ENCODE assay signal across 8 cellular contexts in genomic region chr17:164536-165235, GRCh38. TPM values are rescaled to one million over a fixed set of nuclear protein-coding genes. Genes with fewer than 3 reads are reported as not detected.
DNase-seq lines count a peak whose midpoint lies in the region; ATAC-seq and FAIRE-seq lines count a peak whose summit lies in the region.

No MANE protein-coding gene starts in this region.

- ATAC-seq in GM21526 (IDR thresholded peaks at IDR 0.05; ENCODE audit: low FRiP score, unreplicated experiment) (no peak), HG02970 (IDR thresholded peaks at IDR 0.05; ENCODE audit: low FRiP score, unreplicated experiment) (no peak)

- no peaks in the 10 kb centered on the region for H3K27me3 ChIP-seq in small intestine (ENCODE audit: control insufficient read depth in 2 of 2, insufficient read depth in 2 of 2, low read length in 2 of 2)

- H3K9me3 ChIP-seq in small intestine (ENCODE audit: control insufficient read depth, low read depth): no peaks in the 10 kb centered on the region

- no peaks in the 10 kb centered on the region for H3K4me1 ChIP-seq in small intestine (ENCODE audit: control insufficient read depth in 2 of 2, insufficient read depth in 1 of 2, low read depth in 1 of 2, low read length in 1 of 2)

- H3K36me3 ChIP-seq in small intestine (ENCODE audit: control insufficient read depth in 2 of 2, insufficient read depth in 2 of 2, low read length in 2 of 2): no peaks in the 10 kb centered on the region

- FAIRE-seq in small intestine (lab: Jason Lieb, UNC): no peak

- 67 to 72% (median 71%) methylated on average over 14 of the region's 14 CpGs for WGBS in small intestine, 3 donors

- no peak overlapping the region for H3K4me3 ChIP-seq in small intestine (ENCODE audit: low read depth in 1 of 2, low read length in 2 of 2)

- H3K27ac ChIP-seq in small intestine (ENCODE audit: low read depth in 1 of 2, low read length in 1 of 2): no peak overlapping the region

- DNase-seq in NCI-H2171 treated with DMSO at 0.1 percent for 48 hours (lab: John Stamatoyannopoulos, UW) (peak; percentile 18), NCI-H2171 (lab: John Stamatoyannopoulos, UW) (no peak), KG1 (lab: John Stamatoyannopoulos, UW) (peak; percentile 1), amniotic epithelial cell (ENCODE audit: low read depth) (peak; percentile 36), hepatic stellate cell (ENCODE audit: low spot score) (peak; percentile 67), small intestine (peak; percentile 27)

RNA-seq across cellular contexts. Expression of gene DOC2B, which starts 16.8 kb away (rescaled TPM):
- 10 to 100 TPM in 1 of 3 donors, under 1 TPM in 2; under 0.01 to 12.7 (median 0.27) TPM for polyA plus RNA-seq in small intestine

RNA-seq across cellular contexts. Expression of gene SCGB1C2, which starts 27.3 kb away (rescaled TPM):
- polyA plus RNA-seq in small intestine: not detected
